In the genomic region with DNA sequence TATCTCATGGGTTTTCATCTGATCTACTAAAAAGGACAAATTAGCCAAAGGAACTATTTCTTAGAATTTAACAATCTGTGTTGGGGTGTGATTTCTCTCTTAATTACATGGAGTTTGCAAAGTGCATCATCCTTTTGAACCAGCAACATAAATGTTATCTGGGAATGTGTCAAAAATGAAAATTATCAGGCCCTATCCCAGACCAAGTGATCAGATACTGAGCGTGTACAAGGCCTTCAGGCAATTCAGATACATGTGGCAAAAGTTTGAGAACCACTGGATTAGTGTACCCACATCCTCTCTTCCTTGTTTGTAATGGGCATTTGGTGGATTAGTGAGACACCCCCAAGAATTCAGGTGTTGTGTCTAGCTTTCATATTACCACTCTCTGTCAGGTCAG, we compare ENCODE assay signal across 1 cellular context.
TF ChIP-seq lines count a peak whose summit lies in the region.

No MANE protein-coding gene starts in this region.

TF ChIP-seq in HCT116, 20 proteins besides CTCF, POLR2A, EP300 and RAD21:
- TF ChIP-seq ZBTB33 (IDR thresholded peaks at IDR 0.05; ENCODE audit: extremely low read depth, insufficient replicate concordance, low read length) (no peak), ZFX (IDR thresholded peaks at IDR 0.05) (no peak), SRF (IDR thresholded peaks at IDR 0.05; ENCODE audit: low read depth) (no peak), POLR2AphosphoS5 (IDR thresholded peaks at IDR 0.05; ENCODE audit: low read depth, low read length) (no peak), TCF7L2 (IDR thresholded peaks at IDR 0.05; ENCODE audit: borderline replicate concordance, extremely low read depth, insufficient read depth, insufficient read length) (no peak), EGR1 (IDR thresholded peaks at IDR 0.05; ENCODE audit: low read depth) (no peak), CEBPB (IDR thresholded peaks at IDR 0.05; ENCODE audit: low read depth) (no peak), ZNF274 (IDR thresholded peaks at IDR 0.05; ENCODE audit: low read depth, low read length) (no peak), SP1 (IDR thresholded peaks at IDR 0.05; ENCODE audit: low read depth) (no peak), YY1 (IDR thresholded peaks at IDR 0.05; ENCODE audit: extremely low read depth, insufficient replicate concordance, low read depth, low read length) (no peak), FOSL1 (IDR thresholded peaks at IDR 0.05; ENCODE audit: low read depth) (no peak), JUND (IDR thresholded peaks at IDR 0.05) (no peak), SIN3A (IDR thresholded peaks at IDR 0.05; ENCODE audit: low read depth) (no peak), MAX (IDR thresholded peaks at IDR 0.05) (no peak), ELF1 (IDR thresholded peaks at IDR 0.05; ENCODE audit: borderline replicate concordance, low read depth) (no peak)
- TF ChIP-seq, protein P1, sequence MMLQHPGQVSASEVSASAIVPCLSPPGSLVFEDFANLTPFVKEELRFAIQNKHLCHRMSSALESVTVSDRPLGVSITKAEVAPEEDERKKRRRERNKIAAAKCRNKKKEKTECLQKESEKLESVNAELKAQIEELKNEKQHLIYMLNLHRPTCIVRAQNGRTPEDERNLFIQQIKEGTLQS (IDR thresholded peaks at IDR 0.05), result no peak
- TF ChIP-seq, protein P2, sequence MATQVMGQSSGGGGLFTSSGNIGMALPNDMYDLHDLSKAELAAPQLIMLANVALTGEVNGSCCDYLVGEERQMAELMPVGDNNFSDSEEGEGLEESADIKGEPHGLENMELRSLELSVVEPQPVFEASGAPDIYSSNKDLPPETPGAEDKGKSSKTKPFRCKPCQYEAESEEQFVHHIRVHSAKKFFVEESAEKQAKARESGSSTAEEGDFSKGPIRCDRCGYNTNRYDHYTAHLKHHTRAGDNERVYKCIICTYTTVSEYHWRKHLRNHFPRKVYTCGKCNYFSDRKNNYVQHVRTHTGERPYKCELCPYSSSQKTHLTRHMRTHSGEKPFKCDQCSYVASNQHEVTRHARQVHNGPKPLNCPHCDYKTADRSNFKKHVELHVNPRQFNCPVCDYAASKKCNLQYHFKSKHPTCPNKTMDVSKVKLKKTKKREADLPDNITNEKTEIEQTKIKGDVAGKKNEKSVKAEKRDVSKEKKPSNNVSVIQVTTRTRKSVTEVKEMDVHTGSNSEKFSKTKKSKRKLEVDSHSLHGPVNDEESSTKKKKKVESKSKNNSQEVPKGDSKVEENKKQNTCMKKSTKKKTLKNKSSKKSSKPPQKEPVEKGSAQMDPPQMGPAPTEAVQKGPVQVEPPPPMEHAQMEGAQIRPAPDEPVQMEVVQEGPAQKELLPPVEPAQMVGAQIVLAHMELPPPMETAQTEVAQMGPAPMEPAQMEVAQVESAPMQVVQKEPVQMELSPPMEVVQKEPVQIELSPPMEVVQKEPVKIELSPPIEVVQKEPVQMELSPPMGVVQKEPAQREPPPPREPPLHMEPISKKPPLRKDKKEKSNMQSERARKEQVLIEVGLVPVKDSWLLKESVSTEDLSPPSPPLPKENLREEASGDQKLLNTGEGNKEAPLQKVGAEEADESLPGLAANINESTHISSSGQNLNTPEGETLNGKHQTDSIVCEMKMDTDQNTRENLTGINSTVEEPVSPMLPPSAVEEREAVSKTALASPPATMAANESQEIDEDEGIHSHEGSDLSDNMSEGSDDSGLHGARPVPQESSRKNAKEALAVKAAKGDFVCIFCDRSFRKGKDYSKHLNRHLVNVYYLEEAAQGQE (IDR thresholded peaks at IDR 0.05; ENCODE audit: low read depth), result no peak
